ENCODE assay signal across 9 cellular contexts in the genomic region with DNA sequence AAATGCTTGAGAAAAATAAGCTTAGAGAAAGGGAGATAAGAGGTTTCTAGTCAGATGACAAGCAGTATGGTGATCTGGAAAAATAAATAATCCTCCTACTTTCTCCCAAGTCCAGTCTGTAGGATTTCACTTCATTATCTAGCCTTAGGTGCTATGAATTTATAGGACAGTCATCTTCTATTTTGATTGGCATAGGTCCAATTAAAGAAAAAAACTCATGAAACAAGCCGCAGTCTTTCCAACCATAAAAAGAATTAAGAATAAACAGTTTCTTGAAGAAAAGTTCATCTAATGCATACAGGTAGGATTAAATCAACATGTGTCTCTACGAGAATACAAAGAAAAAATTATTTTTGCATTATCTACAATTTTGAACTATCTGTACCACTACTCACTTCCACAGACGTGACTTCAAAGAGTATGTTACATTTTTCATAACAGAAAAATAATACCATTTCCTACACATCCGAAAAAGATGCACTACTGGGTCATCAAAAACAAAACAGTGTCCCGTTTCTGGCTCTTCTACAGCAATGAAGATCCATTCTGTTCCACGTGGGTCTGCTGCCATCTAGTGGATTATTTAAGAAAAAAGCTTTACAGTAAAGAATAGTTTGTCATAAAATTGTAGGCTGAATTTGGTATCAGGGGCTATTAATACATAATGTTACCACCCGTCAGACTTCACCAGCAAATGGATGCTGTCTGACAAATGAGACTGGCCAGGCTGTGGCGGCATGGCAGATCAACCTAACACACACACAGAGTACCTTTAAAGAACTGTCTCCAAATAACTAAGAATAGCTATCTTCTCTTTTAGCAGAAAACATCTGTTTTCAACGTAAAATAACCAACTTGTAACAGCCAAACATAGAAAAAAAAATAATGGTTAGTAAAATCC. TPM values are rescaled to one million over a fixed set of nuclear protein-coding genes. Genes with fewer than 3 reads are reported as not detected.
DNase-seq lines count a peak whose midpoint lies in the region; ATAC-seq and TF ChIP-seq lines count a peak whose summit lies in the region.
"Had no signal": no experiment of that assay in that cellular context is flagged by ENCODE, and none has a peak within 500 bp of the region (broad histone marks: within the 10 kb centered on the region; RNA-seq: fewer than 3 reads in every experiment).

No MANE protein-coding gene starts in this region.

- no peaks in the 10 kb centered on the region for H3K27me3 ChIP-seq in psoas muscle (ENCODE audit: insufficient read depth in 3 of 3, low read length in 2 of 3)

- ATAC-seq in psoas muscle = peak; percentile 52 to 94 (median 68)

- H3K9me3 Mint-ChIP-seq in activated naive CD4-positive, alpha-beta T cell treated with anti-CD3 and anti-CD28 coated beads, Interleukin-2, amount 10 ng/mL, durations not matched to agents 7 days and 5 days = no peaks in the 10 kb centered on the region

- intact Hi-C loops in psoas muscle (cut with DNase I) = loop anchor here (2.0 to 10.0 kb wide), 4 partner anchors 187 to 569 kb away; no protein-coding TSS in a partner anchor

- no peak overlapping the region for H3K27ac Mint-ChIP-seq in activated naive CD4-positive, alpha-beta T cell treated with anti-CD3 and anti-CD28 coated beads, Interleukin-2, amount 10 ng/mL, durations not matched to agents 7 days and 5 days

- WGBS in psoas muscle, 3 donors = 27 to 30% (median 29%) methylated on average over 9 of the region's 9 CpGs

- H3K27ac ChIP-seq in psoas muscle = no peak overlapping the region

- H3K36me3 ChIP-seq in psoas muscle (ENCODE audit: insufficient read depth in 1 of 2, low read depth in 1 of 2) = no peaks in the 10 kb centered on the region

- no peak overlapping the region for H3K4me3 ChIP-seq in psoas muscle

- H3K4me3 Mint-ChIP-seq in activated naive CD4-positive, alpha-beta T cell treated with anti-CD3 and anti-CD28 coated beads, Interleukin-2, amount 10 ng/mL, durations not matched to agents 7 days and 5 days = no peak overlapping the region

- H3K4me1 ChIP-seq in psoas muscle = no peaks in the 10 kb centered on the region

- no peaks in the 10 kb centered on the region for H3K27me3 Mint-ChIP-seq in activated naive CD4-positive, alpha-beta T cell treated with anti-CD3 and anti-CD28 coated beads, Interleukin-2, amount 10 ng/mL, durations not matched to agents 7 days and 5 days

- CTCF ChIA-PET in activated naive CD4-positive, alpha-beta T cell treated with anti-CD3 and anti-CD28 coated beads, Interleukin-2, amount 10 ng/mL, durations not matched to agents 7 days and 5 days (lab: Charles Lee) = interaction anchor here (0.6 to 8.3 kb wide), 19 partner anchors 9 to 813 kb away, joined by 3 to 117 read pairs (median 4); a partner anchor contains a TSS

- DNase-seq in Daoy (ENCODE audit: low read depth) (peak; percentile 58), GM20000 (ENCODE audit: low spot score) (peak; percentile 42), HK-2 (ENCODE audit: unreplicated experiment) (peak; percentile 10), NCI-H82 treated with DMSO at 0.1 percent for 48 hours (lab: John Stamatoyannopoulos, UW; ENCODE audit: unreplicated experiment) (peak; percentile 19), globus pallidus (ENCODE audit: low spot score) (peak; percentile 75), psoas muscle (no peak), 8988T (no peak)
- DNase-seq in activated naive CD4-positive, alpha-beta T cell treated with anti-CD3 and anti-CD28 coated beads, Interleukin-2, amount 10 ng/mL, durations not matched to agents 7 days and 5 days = peak; percentile 52

- TF ChIP-seq CTCF in GM20000 (IDR thresholded peaks at IDR 0.05; ENCODE audit: extremely low read depth, missing control alignments) (peak; percentile 38), psoas muscle (IDR thresholded peaks at IDR 0.05) (peak; percentile 77)

- no peaks in the 10 kb centered on the region for H3K9me3 ChIP-seq in psoas muscle

- H3K36me3 Mint-ChIP-seq in activated naive CD4-positive, alpha-beta T cell treated with anti-CD3 and anti-CD28 coated beads, Interleukin-2, amount 10 ng/mL, durations not matched to agents 7 days and 5 days = no peaks in the 10 kb centered on the region

- H3K4me1 Mint-ChIP-seq in activated naive CD4-positive, alpha-beta T cell treated with anti-CD3 and anti-CD28 coated beads, Interleukin-2, amount 10 ng/mL, durations not matched to agents 7 days and 5 days = peaks cover 9% of the 10 kb centered on the region

RNA-seq across cellular contexts. Expression of a gene that starts 28.9 kb away (rescaled TPM):
- total RNA-seq in Daoy (2014; rRNA removed; shearing (Covaris generic)) = 26.5 and 28.4 TPM in 2 replicates
- total RNA-seq in psoas muscle = 10 to 100 TPM; 23.6 to 38.1 (median 29.7) TPM
- 10 to 100 TPM; 12.6 to 26.7 (median 14.1) TPM for polyA plus RNA-seq in psoas muscle

RNA-seq across cellular contexts. Expression of a gene that starts 54.0 kb away (rescaled TPM):
- not detected in 2 replicates for total RNA-seq in Daoy (2014; rRNA removed; shearing (Covaris generic))
- total RNA-seq in psoas muscle = not detected
- polyA plus RNA-seq in psoas muscle = not detected
- polyA plus RNA-seq: esophagus had no signal

Comparison
In these comparisons a context has a peak if more than half of its experiments do, and no peak if none do; other contexts are left out.
1. DNase-seq: peak in Daoy (single experiment), GM20000 (single experiment), HK-2 (single experiment), NCI-H82 treated with DMSO at 0.1 percent for 48 hours (single experiment), activated naive CD4-positive, alpha-beta T cell treated with anti-CD3 and anti-CD28 coated beads, Interleukin-2, amount 10 ng/mL, durations not matched to agents 7 days and 5 days (single experiment) and globus pallidus (single experiment); none in psoas muscle (0 of 2) and 8988T (single experiment).